Comparison of ENCODE assay signal across 24 cellular contexts in genomic region chr20:17493173-17493572, GRCh38. TPM values are rescaled to one million over a fixed set of nuclear protein-coding genes. Genes with fewer than 3 reads are reported as not detected.
DNase-seq lines count a peak whose midpoint lies in the region; ATAC-seq and TF ChIP-seq lines count a peak whose summit lies in the region.
"Had no signal": no experiment of that assay in that cellular context is flagged by ENCODE, and none has a peak within 500 bp of the region (broad histone marks: within the 10 kb centered on the region; RNA-seq: fewer than 3 reads in every experiment).

No MANE protein-coding gene starts in this region.

- no peak overlapping the region for H3K27ac Mint-ChIP-seq in activated CD8-positive, alpha-beta memory T cell treated with anti-CD3 and anti-CD28 coated beads, Interleukin-2, amount 10 ng/mL, durations not matched to agents 7 days and 5 days
- H3K27ac Mint-ChIP-seq in mesothelial cell of epicardium = no peak overlapping the region
- H3K27ac Mint-ChIP-seq: CD14-positive monocyte; CD4-positive, alpha-beta T cell had no signal

- no peaks in the 10 kb centered on the region for H3K36me3 Mint-ChIP-seq in activated CD8-positive, alpha-beta memory T cell treated with anti-CD3 and anti-CD28 coated beads, Interleukin-2, amount 10 ng/mL, durations not matched to agents 7 days and 5 days
- H3K36me3 Mint-ChIP-seq in mesothelial cell of epicardium = peaks cover 8% of the 10 kb centered on the region
- H3K36me3 Mint-ChIP-seq: CD14-positive monocyte had no signal

- no peaks in the 10 kb centered on the region for H3K4me1 Mint-ChIP-seq in activated CD8-positive, alpha-beta memory T cell treated with anti-CD3 and anti-CD28 coated beads, Interleukin-2, amount 10 ng/mL, durations not matched to agents 7 days and 5 days
- H3K4me1 Mint-ChIP-seq in mesothelial cell of epicardium = peaks cover 5% of the 10 kb centered on the region
- H3K4me1 Mint-ChIP-seq: CD14-positive monocyte; CD8-positive, alpha-beta memory T cell had no signal

- H3K9me3 ChIP-seq in HEK293 (ENCODE audit: control insufficient read depth, insufficient read depth, low read depth, low read length) = no peaks in the 10 kb centered on the region
- H3K9me3 ChIP-seq: A549, BE2C, HAP-1 had no signal

- peak; percentile 13 for DNase-seq in activated CD8-positive, alpha-beta memory T cell treated with anti-CD3 and anti-CD28 coated beads, Interleukin-2, amount 50 U/mL, for 48 hours
- DNase-seq in activated CD8-positive, alpha-beta memory T cell treated with anti-CD3 and anti-CD28 coated beads, Interleukin-2, amount 10 ng/mL, durations not matched to agents 7 days and 5 days = no peak
- DNase-seq in mesenteric fat pad (ENCODE audit: low spot score) (peak; percentile 53), posterior vena cava (ENCODE audit: low spot score) (peak; percentile 28), mesothelial cell of epicardium (ENCODE audit: low spot score in 2 of 2, unreplicated experiment in 2 of 2) (no peak), left colon (no peak)
- DNase-seq: 8988T; ACHN; AML-193; BE2C; CD4-positive, alpha-beta T cell; CD8-positive, alpha-beta memory T cell; DMS 273 treated with DMSO at 0.1 percent for 48 hours; DMS79; EL; GDM1; GM23248 had no signal

- CTCF ChIA-PET in activated CD8-positive, alpha-beta memory T cell treated with anti-CD3 and anti-CD28 coated beads, Interleukin-2, amount 10 ng/mL, durations not matched to agents 7 days and 5 days (lab: Charles Lee) = interaction anchor here (5.0 kb wide), 1 partner anchor 12 kb away, joined by 19 read pairs; no protein-coding TSS in a partner anchor
- CTCF ChIA-PET in HEK293 (lab: Yijun Ruan, JAX) = interaction anchor here (3.0 kb wide), 1 partner anchor 12 kb away, joined by 10 read pairs; no protein-coding TSS in a partner anchor

- H3K36me3 ChIP-seq in HEK293 (ENCODE audit: control insufficient read depth in 2 of 2, insufficient read depth in 1 of 2, low read length in 2 of 2) = no peaks in the 10 kb centered on the region
- H3K36me3 ChIP-seq: BE2C; BLaER1 treated with 17β-estradiol and CSF1 and Interleukin-3, amounts not matched to agents 10 nM and 100 nM; HAP-1 had no signal

- TF ChIP-seq CTCF in HEK293 (tag by site-specific recombination; IDR thresholded peaks at IDR 0.05) = no peak
- TF ChIP-seq CTCF in mesothelial cell of epicardium (IDR thresholded peaks at IDR 0.05; ENCODE audit: unreplicated experiment) = no peak

- no peaks in the 10 kb centered on the region for H3K9me3 Mint-ChIP-seq in activated CD8-positive, alpha-beta memory T cell treated with anti-CD3 and anti-CD28 coated beads, Interleukin-2, amount 10 ng/mL, durations not matched to agents 7 days and 5 days (ENCODE audit: low read depth)
- H3K9me3 Mint-ChIP-seq in mesothelial cell of epicardium = peaks cover 4% of the 10 kb centered on the region
- H3K9me3 Mint-ChIP-seq: CD4-positive, alpha-beta T cell; CD8-positive, alpha-beta memory T cell had no signal

- intact Hi-C loops in posterior vena cava (cut with DNase I) (no loop called here), left colon (cut with DNase I, micrococcal nuclease) (no loop called here)

- no peaks in the 10 kb centered on the region for H3K4me1 ChIP-seq in HEK293 (ENCODE audit: control insufficient read depth, insufficient read depth, low read length)
- H3K4me1 ChIP-seq: A549, BE2C, HAP-1 had no signal

- POLR2A ChIA-PET in HEK293 (lab: Yijun Ruan, JAX) = no interaction called here

- ATAC-seq in activated CD8-positive, alpha-beta memory T cell treated with anti-CD3 and anti-CD28 coated beads, Interleukin-2, amount 10 ng/mL, durations not matched to agents 7 days and 5 days = no peak
- no peak for ATAC-seq in GM21390 (IDR thresholded peaks at IDR 0.05; ENCODE audit: unreplicated experiment)
- no peak for ATAC-seq in left colon
- ATAC-seq: A549, GM12878 had no signal

- no peak overlapping the region for H3K4me3 ChIP-seq in HEK293 (ENCODE audit: low read depth, low read length)
- H3K4me3 ChIP-seq: A549; BLaER1 treated with 17β-estradiol and CSF1 and Interleukin-3, amounts not matched to agents 10 nM and 100 nM; GM12878; GM23248; HAP-1 had no signal

- H3K27ac ChIP-seq in HEK293 (ENCODE audit: extremely low read depth, low read depth, low read length) = no peak overlapping the region
- H3K27ac ChIP-seq: A549; BLaER1 treated with 17β-estradiol and CSF1 and Interleukin-3, amounts not matched to agents 10 nM and 100 nM; GM23248 had no signal

- H3K27me3 Mint-ChIP-seq in activated CD8-positive, alpha-beta memory T cell treated with anti-CD3 and anti-CD28 coated beads, Interleukin-2, amount 10 ng/mL, durations not matched to agents 7 days and 5 days = peaks cover 5% of the 10 kb centered on the region
- H3K27me3 Mint-ChIP-seq in mesothelial cell of epicardium (ENCODE audit: low read depth) = peaks cover 2% of the 10 kb centered on the region
- H3K27me3 Mint-ChIP-seq: CD4-positive, alpha-beta T cell had no signal

- H3K4me3 Mint-ChIP-seq in activated CD8-positive, alpha-beta memory T cell treated with anti-CD3 and anti-CD28 coated beads, Interleukin-2, amount 10 ng/mL, durations not matched to agents 7 days and 5 days = no peak overlapping the region
- no peak overlapping the region for H3K4me3 Mint-ChIP-seq in mesothelial cell of epicardium
- H3K4me3 Mint-ChIP-seq: CD14-positive monocyte; CD4-positive, alpha-beta T cell; CD8-positive, alpha-beta memory T cell had no signal

TF ChIP-seq in HEK293, 187 proteins besides CTCF, POLR2A, EP300 and RAD21:
- no peak for TF ChIP-seq ZNF18 (tag by site-specific recombination; IDR thresholded peaks at IDR 0.05)
- peak; percentile 91 for TF ChIP-seq ZNF37A (tag by site-specific recombination; IDR thresholded peaks at IDR 0.05)

RNA-seq across cellular contexts. Expression of gene BFSP1, which starts 38.0 kb away (rescaled TPM):
- 1 to 10 TPM; 1.7 to 3.2 TPM for total RNA-seq in activated CD8-positive, alpha-beta memory T cell treated with anti-CD3 and anti-CD28 coated beads, Interleukin-2, amount 10 ng/mL, durations not matched to agents 7 days and 5 days
- total RNA-seq in mesenteric fat pad (not detected), posterior vena cava (under 1 TPM; 0.67 to 0.93 TPM), mesothelial cell of epicardium (5.2 to 5.8 TPM (median 5.7 TPM) in 3 replicates), left colon (under 1 TPM; 0.20 to 0.34 TPM)

Comparison
In these comparisons a context has a peak if more than half of its experiments do, and no peak if none do; other contexts are left out.
1. DNase-seq: peak in activated CD8-positive, alpha-beta memory T cell treated with anti-CD3 and anti-CD28 coated beads, Interleukin-2, amount 50 U/mL, for 48 hours (single experiment), mesenteric fat pad (single experiment) and posterior vena cava (single experiment); none in activated CD8-positive, alpha-beta memory T cell treated with anti-CD3 and anti-CD28 coated beads, Interleukin-2, amount 10 ng/mL, durations not matched to agents 7 days and 5 days (single experiment), mesothelial cell of epicardium (0 of 2) and left colon (0 of 2).